9 cellular contexts compared by ENCODE assay signal in genomic region chr14:75144944-75145343, GRCh38. TPM values are rescaled to one million over a fixed set of nuclear protein-coding genes. Genes with fewer than 3 reads are reported as not detected.
DNase-seq lines count a peak whose midpoint lies in the region; ATAC-seq and TF ChIP-seq lines count a peak whose summit lies in the region.
"Had no signal": no experiment of that assay in that cellular context is flagged by ENCODE, and none has a peak within 500 bp of the region (broad histone marks: within the 10 kb centered on the region; RNA-seq: fewer than 3 reads in every experiment).

No MANE protein-coding gene starts in this region.

- peak overlapping the region; percentile 67 for H3K27ac Mint-ChIP-seq in T-helper 1 cell treated with Interleukin-12 subunit alpha and Interleukin-12 subunit beta and Interleukin-4 antibody, amounts not matched to agents 30 μg/mL and 1 μg/mL, for 36 hours

- H3K9me3 ChIP-seq in thoracic aorta (no peaks in the 10 kb centered on the region), aorta (ENCODE audit: control insufficient read depth, low read length) (no peaks in the 10 kb centered on the region)

- H3K36me3 ChIP-seq in thoracic aorta (no peaks in the 10 kb centered on the region), aorta (ENCODE audit: control insufficient read depth in 1 of 2, insufficient read depth in 2 of 2, low read length in 1 of 2) (no peaks in the 10 kb centered on the region)

- TF ChIP-seq CTCF in thoracic aorta (IDR thresholded peaks at IDR 0.05), result no peak

- intact Hi-C loops in aorta (cut with DNase I), result no loop called here

- H3K9me3 Mint-ChIP-seq in T-helper 1 cell treated with Interleukin-12 subunit alpha and Interleukin-12 subunit beta and Interleukin-4 antibody, amounts not matched to agents 30 μg/mL and 1 μg/mL, for 36 hours, result no peaks in the 10 kb centered on the region

- 86 to 89% methylated on average over 5 of the region's 5 CpGs for WGBS in aorta, 2 donors

- ATAC-seq in left lobe of liver (peak; percentile 33), thoracic aorta (ENCODE audit: insufficient number of reproducible peaks, low FRiP score, low read depth) (no peak), aorta (ENCODE audit: low FRiP score) (no peak), GM19351 (IDR thresholded peaks at IDR 0.05; ENCODE audit: unreplicated experiment) (no peak)
- ATAC-seq: SK-N-SH treated with all-trans-retinoic acid at 6 μM for 48 hours had no signal

- H3K4me1 ChIP-seq in thoracic aorta (ENCODE audit: control insufficient read depth in 1 of 2, low read depth in 2 of 2), result peaks cover 13 to 60% of the 10 kb centered on the region in 2 donors
- H3K4me1 ChIP-seq in aorta (ENCODE audit: control insufficient read depth in 1 of 2, insufficient read depth in 2 of 2, low read length in 2 of 2), result peaks cover 4 to 6% of the 10 kb centered on the region in 2 donors

- H3K4me3 ChIP-seq in thoracic aorta (no peak overlapping the region), aorta (ENCODE audit: low read length in 2 of 2) (no peak overlapping the region)

- H3K27ac ChIP-seq in thoracic aorta, result peak overlapping the region; percentile 28 to 85
- no peak overlapping the region for H3K27ac ChIP-seq in aorta (ENCODE audit: low read depth in 1 of 2, low read length in 2 of 2)

- H3K27me3 ChIP-seq in thoracic aorta (replicated peaks; ENCODE audit: insufficient read depth) (no peaks in the 10 kb centered on the region), aorta (ENCODE audit: control insufficient read depth in 1 of 2, insufficient read depth in 2 of 2, low read length in 1 of 2) (no peaks in the 10 kb centered on the region)

- H3K27me3 Mint-ChIP-seq in T-helper 1 cell treated with Interleukin-12 subunit alpha and Interleukin-12 subunit beta and Interleukin-4 antibody, amounts not matched to agents 30 μg/mL and 1 μg/mL, for 36 hours (ENCODE audit: low read depth), result no peaks in the 10 kb centered on the region

- H3K4me3 Mint-ChIP-seq in T-helper 1 cell treated with Interleukin-12 subunit alpha and Interleukin-12 subunit beta and Interleukin-4 antibody, amounts not matched to agents 30 μg/mL and 1 μg/mL, for 36 hours, result peak overlapping the region; percentile 41

- no peak for DNase-seq in T-helper 1 cell
- peak; percentile 86 for DNase-seq in amniotic epithelial cell (ENCODE audit: low read depth)
- no peak for DNase-seq in left lobe of liver (ENCODE audit: low spot score)
- no peak for DNase-seq in thoracic aorta (ENCODE audit: low spot score)
- DNase-seq in NCI-H2107 (lab: John Stamatoyannopoulos, UW), result no peak
- DNase-seq in aorta, result no peak

- peaks cover 39% of the 10 kb centered on the region for H3K4me1 Mint-ChIP-seq in T-helper 1 cell treated with Interleukin-12 subunit alpha and Interleukin-12 subunit beta and Interleukin-4 antibody, amounts not matched to agents 30 μg/mL and 1 μg/mL, for 36 hours (ENCODE audit: low read depth)

- peaks cover 31% of the 10 kb centered on the region for H3K36me3 Mint-ChIP-seq in T-helper 1 cell treated with Interleukin-12 subunit alpha and Interleukin-12 subunit beta and Interleukin-4 antibody, amounts not matched to agents 30 μg/mL and 1 μg/mL, for 36 hours (ENCODE audit: low read depth)

RNA-seq across cellular contexts. Expression of gene NEK9, which starts 18.1 kb away (rescaled TPM):
- 50.1 TPM for total RNA-seq in left lobe of liver
- 10 to 100 TPM; 51.3 to 65.3 TPM for total RNA-seq in thoracic aorta
- total RNA-seq in aorta, result 100 to 1,000 TPM in 1 of 2 donors, 10 to 100 TPM in 1; 75.9 to 104 TPM
- 10 to 100 TPM; 19.5 to 47.7 TPM for polyA plus RNA-seq in aorta

RNA-seq across cellular contexts. Expression of gene TMED10, which starts 31.5 kb away (rescaled TPM):
- 275 TPM for total RNA-seq in left lobe of liver
- 100 to 1,000 TPM; 258 to 342 TPM for total RNA-seq in thoracic aorta
- 100 to 1,000 TPM; 249 to 277 TPM for total RNA-seq in aorta
- polyA plus RNA-seq in aorta, result 100 to 1,000 TPM; 114 to 139 TPM

Comparison
In these comparisons a context has a peak if more than half of its experiments do, and no peak if none do; other contexts are left out.
1. H3K27ac ChIP-seq: peak in thoracic aorta (2 of 2); none in aorta (0 of 2).